In genomic region chr5:96007051-96007450, GRCh38 we compare ENCODE assay signal across 24 cellular contexts. TPM values are rescaled to one million over a fixed set of nuclear protein-coding genes. Genes with fewer than 3 reads are reported as not detected.
DNase-seq lines count a peak whose midpoint lies in the region; ATAC-seq, FAIRE-seq and TF ChIP-seq lines count a peak whose summit lies in the region.
"Had no signal": no experiment of that assay in that cellular context is flagged by ENCODE, and none has a peak within 500 bp of the region (broad histone marks: within the 10 kb centered on the region; RNA-seq: fewer than 3 reads in every experiment).

No MANE protein-coding gene starts in this region.

- H3K9me3 ChIP-seq in endothelial cell of umbilical vein (replicated peaks; ENCODE audit: control insufficient read depth, insufficient read depth, low read length), result no peaks in the 10 kb centered on the region
- no peaks in the 10 kb centered on the region for H3K9me3 ChIP-seq in pancreas
- no peaks in the 10 kb centered on the region for H3K9me3 ChIP-seq in upper lobe of left lung
- H3K9me3 ChIP-seq: BE2C, HAP-1 had no signal

- H3K9me1 ChIP-seq in endothelial cell of umbilical vein (replicated peaks; ENCODE audit: control insufficient read depth, extremely low read depth, insufficient read depth, low read length), result no peaks in the 10 kb centered on the region

- no peaks in the 10 kb centered on the region for H3K4me1 Mint-ChIP-seq in stimulated activated effector memory CD8-positive, alpha-beta T cell treated with anti-CD3 and anti-CD28 coated beads, Interleukin-12 subunit alpha, Interleukin-12 subunit beta, amount 100 ng/mL, for 72 hours

- no peak overlapping the region for H3K4me3 Mint-ChIP-seq in stimulated activated effector memory CD8-positive, alpha-beta T cell treated with anti-CD3 and anti-CD28 coated beads, Interleukin-12 subunit alpha, Interleukin-12 subunit beta, amount 100 ng/mL, for 72 hours
- H3K4me3 Mint-ChIP-seq: CD4-positive, alpha-beta memory T cell; HFFc6 had no signal

- POLR2A ChIA-PET in endothelial cell of umbilical vein (lab: Charles Lee), result no interaction called here

- no TSS peak for BruUV-seq in endothelial cell of umbilical vein (replicated peaks; lab: Mats Ljungman, UMichigan)

- CTCF ChIA-PET in endothelial cell of umbilical vein (lab: Charles Lee), result no interaction called here

- H3K9me3 Mint-ChIP-seq in stimulated activated effector memory CD8-positive, alpha-beta T cell treated with anti-CD3 and anti-CD28 coated beads, Interleukin-12 subunit alpha, Interleukin-12 subunit beta, amount 100 ng/mL, for 72 hours, result no peaks in the 10 kb centered on the region

- H3K27ac ChIP-seq in endothelial cell of umbilical vein (ENCODE audit: insufficient read depth, low read depth, low read length), result no peak overlapping the region
- H3K27ac ChIP-seq in pancreas, result no peak overlapping the region
- H3K27ac ChIP-seq in upper lobe of left lung, result no peak overlapping the region
- H3K27ac ChIP-seq: A549; BLaER1 treated with 17β-estradiol and CSF1 and Interleukin-3, amounts not matched to agents 10 nM and 100 nM had no signal

- no peak for FAIRE-seq in endothelial cell of umbilical vein (lab: Jason Lieb, UNC)
- FAIRE-seq in pancreas (lab: Jason Lieb, UNC), result no peak
- FAIRE-seq: A549, GM12891, GM18507, H54 had no signal

- H3K4me2 ChIP-seq in endothelial cell of umbilical vein (ENCODE audit: insufficient read depth, low read length), result no peak overlapping the region
- H3K4me2 ChIP-seq: A549; BLaER1 treated with 17β-estradiol and CSF1 and Interleukin-3, amounts not matched to agents 10 nM and 100 nM had no signal

- DNase-seq in LNCaP clone FGC (ENCODE audit: low read depth) (peak; percentile 46), endothelial cell of umbilical vein (ENCODE audit: low read depth, low spot score) (peak; percentile 5), pancreas (no peak), upper lobe of left lung (no peak), UCSD-AML1 (lab: John Stamatoyannopoulos, UW; ENCODE audit: unreplicated experiment) (no peak)
- no peak for DNase-seq in stimulated activated effector memory CD8-positive, alpha-beta T cell treated with anti-CD3 and anti-CD28 coated beads, Interleukin-12 subunit alpha, Interleukin-12 subunit beta, amount 100 ng/mL, for 72 hours (ENCODE audit: low spot score in 2 of 2)
- DNase-seq: 8988T; ACHN; AML-193; BE2C; Calu3; CD4-positive, alpha-beta memory T cell; COR-L47; DMS53; DMS79 treated with DMSO at 0.1 percent for 48 hours; GF-D8; GOT3; HFFc6 had no signal

- H3K79me2 ChIP-seq in endothelial cell of umbilical vein (ENCODE audit: control insufficient read depth, insufficient read depth, low read length), result no peaks in the 10 kb centered on the region

- no peaks in the 10 kb centered on the region for H4K20me1 ChIP-seq in endothelial cell of umbilical vein (replicated peaks; ENCODE audit: control insufficient read depth, extremely low read depth, insufficient read depth, low read length)
- H4K20me1 ChIP-seq: BLaER1 treated with 17β-estradiol and CSF1 and Interleukin-3, amounts not matched to agents 10 nM and 100 nM had no signal

- H3K4me1 ChIP-seq in endothelial cell of umbilical vein (ENCODE audit: control insufficient read depth, extremely low read depth, insufficient read depth, low read length), result no peaks in the 10 kb centered on the region
- peaks cover 0 to 7% (median 0%) of the 10 kb centered on the region in 3 donors for H3K4me1 ChIP-seq in pancreas
- no peaks in the 10 kb centered on the region for H3K4me1 ChIP-seq in upper lobe of left lung
- H3K4me1 ChIP-seq: A549; BE2C; BLaER1 treated with 17β-estradiol and CSF1 and Interleukin-3, amounts not matched to agents 10 nM and 100 nM; HAP-1 had no signal

- no peak overlapping the region for H3K9ac ChIP-seq in endothelial cell of umbilical vein (replicated peaks; ENCODE audit: extremely low read depth, insufficient read depth, low read length)
- H3K9ac ChIP-seq: BLaER1 treated with 17β-estradiol and CSF1 and Interleukin-3, amounts not matched to agents 10 nM and 100 nM had no signal

- ATAC-seq in pancreas (peak in 3 of 4 donors; percentile 35 to 68 (median 41)), upper lobe of left lung (ENCODE audit: low FRiP score in 2 of 2) (no peak)
- no peak for ATAC-seq in stimulated activated effector memory CD8-positive, alpha-beta T cell treated with anti-CD3 and anti-CD28 coated beads, Interleukin-12 subunit alpha, Interleukin-12 subunit beta, amount 100 ng/mL, for 72 hours
- ATAC-seq: A549 had no signal

- intact Hi-C loops in endothelial cell of umbilical vein (cut with micrococcal nuclease) (no loop called here), pancreas (cut with DNase I) (no loop called here)

- TF ChIP-seq POLR2A in endothelial cell of umbilical vein (IDR thresholded peaks at IDR 0.05; ENCODE audit: low read depth, low read length) (no peak), upper lobe of left lung (IDR thresholded peaks at IDR 0.05) (no peak)

- 20 to 27% methylated on average over 1 of the region's 1 CpG for WGBS in pancreas, 2 donors
- WGBS in upper lobe of left lung, 2 donors, result 57 to 61% methylated on average over 1 of the region's 1 CpG

- no peak for TF ChIP-seq EP300 in upper lobe of left lung (IDR thresholded peaks at IDR 0.05)

- H3K27ac Mint-ChIP-seq in stimulated activated effector memory CD8-positive, alpha-beta T cell treated with anti-CD3 and anti-CD28 coated beads, Interleukin-12 subunit alpha, Interleukin-12 subunit beta, amount 100 ng/mL, for 72 hours, result no peak overlapping the region
- H3K27ac Mint-ChIP-seq: CD4-positive, alpha-beta memory T cell; HFFc6 had no signal

- H3K27me3 ChIP-seq in endothelial cell of umbilical vein (ENCODE audit: control insufficient read depth in 2 of 2, insufficient read depth in 2 of 2, low read length in 2 of 2) (no peaks in the 10 kb centered on the region), pancreas (no peaks in the 10 kb centered on the region), upper lobe of left lung (no peaks in the 10 kb centered on the region)
- H3K27me3 ChIP-seq: BE2C; BLaER1 treated with 17β-estradiol and CSF1 and Interleukin-3, amounts not matched to agents 10 nM and 100 nM had no signal

- no peaks in the 10 kb centered on the region for H3K36me3 Mint-ChIP-seq in stimulated activated effector memory CD8-positive, alpha-beta T cell treated with anti-CD3 and anti-CD28 coated beads, Interleukin-12 subunit alpha, Interleukin-12 subunit beta, amount 100 ng/mL, for 72 hours
- H3K36me3 Mint-ChIP-seq: CD4-positive, alpha-beta memory T cell had no signal

- H3K36me3 ChIP-seq in endothelial cell of umbilical vein (ENCODE audit: control insufficient read depth in 2 of 2, extremely low read depth in 1 of 2, insufficient read depth in 2 of 2, low read length in 2 of 2), result no peaks in the 10 kb centered on the region
- no peaks in the 10 kb centered on the region for H3K36me3 ChIP-seq in pancreas
- H3K36me3 ChIP-seq in upper lobe of left lung, result no peaks in the 10 kb centered on the region
- H3K36me3 ChIP-seq: BE2C; BLaER1 treated with 17β-estradiol and CSF1 and Interleukin-3, amounts not matched to agents 10 nM and 100 nM; HAP-1 had no signal

- no peak overlapping the region for H2AFZ ChIP-seq in endothelial cell of umbilical vein (ENCODE audit: low read depth, low read length)

- TF ChIP-seq CTCF in LNCaP clone FGC (IDR thresholded peaks at IDR 0.05; ENCODE audit: control insufficient read depth, extremely low read depth, insufficient read depth), result no peak
- TF ChIP-seq CTCF in endothelial cell of umbilical vein (IDR thresholded peaks at IDR 0.05; ENCODE audit: extremely low read depth in 1 of 2, insufficient read depth in 1 of 2, low read depth in 1 of 2, low read length in 2 of 2), result no peak
- TF ChIP-seq CTCF in pancreas (IDR thresholded peaks at IDR 0.05), result no peak
- TF ChIP-seq CTCF in upper lobe of left lung (IDR thresholded peaks at IDR 0.05), result no peak

- H3K4me3 ChIP-seq in LNCaP clone FGC (ENCODE audit: low read depth, low read length) (no peak overlapping the region), endothelial cell of umbilical vein (replicated peaks in 1 of 3; ENCODE audit: insufficient read depth in 1 of 3, low read depth in 1 of 3, low read length in 3 of 3) (no peak overlapping the region), pancreas (no peak overlapping the region), upper lobe of left lung (no peak overlapping the region)
- H3K4me3 ChIP-seq: A549; BLaER1 treated with 17β-estradiol and CSF1 and Interleukin-3, amounts not matched to agents 10 nM and 100 nM; HAP-1 had no signal

- dilution Hi-C loops in endothelial cell of umbilical vein (cut with MboI; ENCODE audit: extremely low pct_ligation_motif_present, low sequenced_read_pairs), result no loop called here

TF ChIP-seq in endothelial cell of umbilical vein, 7 proteins besides CTCF, POLR2A, EP300 and RAD21:
- TF ChIP-seq GATA2 (IDR thresholded peaks at IDR 0.05; ENCODE audit: insufficient read depth, insufficient read length, low read depth, low read length) (no peak), MYC (IDR thresholded peaks at IDR 0.05; ENCODE audit: low read depth, low read length) (no peak), JUN (IDR thresholded peaks at IDR 0.05; ENCODE audit: borderline replicate concordance, insufficient read depth, insufficient read length, low read depth) (no peak), MAX (IDR thresholded peaks at IDR 0.05; ENCODE audit: insufficient read depth, insufficient read length) (no peak), POLR2AphosphoS5 (IDR thresholded peaks at IDR 0.05; ENCODE audit: insufficient read depth, low read depth, low read length) (no peak), FOS (IDR thresholded peaks at IDR 0.05; ENCODE audit: borderline replicate concordance, insufficient read depth, low read length) (no peak), EZH2 (IDR thresholded peaks at IDR 0.05; ENCODE audit: borderline replicate concordance, low read depth, low read length, severe bottlenecking) (no peak)

RNA-seq across cellular contexts. Expression of gene ELL2, which starts 45.4 kb away (rescaled TPM):
- 26.0 and 39.8 TPM in 2 replicates for total RNA-seq in endothelial cell of umbilical vein
- polyA plus RNA-seq in endothelial cell of umbilical vein, result 6.1 and 6.8 TPM in 2 replicates
- 7.3 and 7.9 TPM in 2 replicates for polyA plus RNA-seq in endothelial cell of umbilical vein (2011; cell fraction: cytosol; rRNA removed)
- 27.6 and 29.9 TPM in 2 replicates for polyA plus RNA-seq in endothelial cell of umbilical vein (2011; cell fraction: nucleus; rRNA removed)
- 22.1 and 32.9 TPM in 2 replicates for polyA plus RNA-seq in endothelial cell of umbilical vein (2012)
- 24.6 and 41.9 TPM in 2 replicates for polyA minus RNA-seq in endothelial cell of umbilical vein
- 23.9 TPM for polyA minus RNA-seq in endothelial cell of umbilical vein (2011; cell fraction: cytosol; rRNA and poly(A)+ RNA removed)
- 144 and 209 TPM in 2 replicates for polyA minus RNA-seq in endothelial cell of umbilical vein (2011; cell fraction: nucleus; rRNA and poly(A)+ RNA removed)
- 10 to 100 TPM; 72.7 to 92.8 (median 82.4) TPM for total RNA-seq in pancreas
- 10 to 100 TPM; 21.0 to 30.8 TPM for polyA plus RNA-seq in pancreas
- total RNA-seq in upper lobe of left lung, result 100 to 1,000 TPM in 1 of 6 donors, 10 to 100 TPM in 5; 44.4 to 203 (median 54.3) TPM

Comparison
In these comparisons a context has a peak if more than half of its experiments do, and no peak if none do; other contexts are left out.
1. DNase-seq: peak in LNCaP clone FGC (single experiment) and endothelial cell of umbilical vein (single experiment); none in pancreas (0 of 6), stimulated activated effector memory CD8-positive, alpha-beta T cell treated with anti-CD3 and anti-CD28 coated beads, Interleukin-12 subunit alpha, Interleukin-12 subunit beta, amount 100 ng/mL, for 72 hours (0 of 2), upper lobe of left lung (0 of 2) and UCSD-AML1 (single experiment).
2. ATAC-seq: peak in pancreas (3 of 4); none in stimulated activated effector memory CD8-positive, alpha-beta T cell treated with anti-CD3 and anti-CD28 coated beads, Interleukin-12 subunit alpha, Interleukin-12 subunit beta, amount 100 ng/mL, for 72 hours (single experiment) and upper lobe of left lung (0 of 2).